ENCODE assay signal across 8 cellular contexts in genomic region chr3:184345678-184346144, GRCh38. TPM values are rescaled to one million over a fixed set of nuclear protein-coding genes. Genes with fewer than 3 reads are reported as not detected.
DNase-seq lines count a peak whose midpoint lies in the region; ATAC-seq and TF ChIP-seq lines count a peak whose summit lies in the region.

No MANE protein-coding gene starts in this region.

- no peaks in the 10 kb centered on the region for H3K27me3 ChIP-seq in mucosa of rectum (ENCODE audit: control insufficient read depth in 2 of 2, insufficient read depth in 2 of 2, low read length in 2 of 2)

- H3K9me3 Mint-ChIP-seq in activated CD4-positive, alpha-beta T cell treated with anti-CD3 and anti-CD28 coated beads, Interleukin-2, amount 10 ng/mL, durations not matched to agents 24 days and 14 days: no peaks in the 10 kb centered on the region

- peak overlapping the region; percentile 66 to 87 for H3K27ac ChIP-seq in mucosa of rectum (ENCODE audit: low read depth in 2 of 2, low read length in 2 of 2)

- H3K4me1 ChIP-seq in mucosa of rectum (ENCODE audit: control insufficient read depth in 2 of 2, insufficient read depth in 2 of 2, low read length in 2 of 2): peaks cover 6 to 16% of the 10 kb centered on the region in 2 donors

- TF ChIP-seq CTCF in epithelial cell of proximal tubule (conservative IDR thresholded peaks at IDR 0.05; ENCODE audit: low read depth, low read length): peak; percentile 67

- H3K4me3 ChIP-seq in epithelial cell of proximal tubule (ENCODE audit: low read depth, low read length) (no peak overlapping the region), mucosa of rectum (ENCODE audit: low read length in 2 of 2) (no peak overlapping the region)

- peaks cover 22 to 24% of the 10 kb centered on the region in 2 donors for H3K36me3 ChIP-seq in mucosa of rectum (ENCODE audit: control insufficient read depth in 2 of 2, insufficient read depth in 2 of 2, low read length in 2 of 2)

- no peaks in the 10 kb centered on the region for H3K27me3 Mint-ChIP-seq in activated CD4-positive, alpha-beta T cell treated with anti-CD3 and anti-CD28 coated beads, Interleukin-2, amount 10 ng/mL, durations not matched to agents 24 days and 14 days

- peak overlapping the region in 1 of 2 donors; percentile 52 for H3K9ac ChIP-seq in mucosa of rectum (ENCODE audit: low read depth in 1 of 2, low read length in 2 of 2)

- H3K9me3 ChIP-seq in mucosa of rectum (ENCODE audit: control insufficient read depth in 2 of 2, low read length in 2 of 2): no peaks in the 10 kb centered on the region

- ATAC-seq in HG03354 (IDR thresholded peaks at IDR 0.05; ENCODE audit: poor library complexity, severe bottlenecking, unreplicated experiment): no peak
- no peak for ATAC-seq in GM18502 (IDR thresholded peaks at IDR 0.05; ENCODE audit: poor library complexity, unreplicated experiment)

- no peak overlapping the region for H3K4me3 Mint-ChIP-seq in activated CD4-positive, alpha-beta T cell treated with anti-CD3 and anti-CD28 coated beads, Interleukin-2, amount 10 ng/mL, durations not matched to agents 24 days and 14 days

- peaks cover 6% of the 10 kb centered on the region for H3K36me3 Mint-ChIP-seq in activated CD4-positive, alpha-beta T cell treated with anti-CD3 and anti-CD28 coated beads, Interleukin-2, amount 10 ng/mL, durations not matched to agents 24 days and 14 days (ENCODE audit: low read depth)

- intact Hi-C loops in activated CD4-positive, alpha-beta T cell treated with anti-CD3 and anti-CD28 coated beads, Interleukin-2, amount 10 ng/mL, durations not matched to agents 24 days and 14 days (cut with micrococcal nuclease): no loop called here

- DNase-seq in activated CD4-positive, alpha-beta T cell treated with anti-CD3 and anti-CD28 coated beads, Interleukin-2, amount 10 ng/mL, durations not matched to agents 24 days and 14 days: peak; percentile 64
- no peak for DNase-seq in activated CD4-positive, alpha-beta T cell treated with anti-CD3 and anti-CD28 coated beads, Interleukin-2, amount 50 U/mL, for 4 hours
- peak; percentile 76 for DNase-seq in MV-4-11 (lab: John Stamatoyannopoulos, UW)
- DNase-seq in SKM-1 (lab: John Stamatoyannopoulos, UW; ENCODE audit: unreplicated experiment): peak; percentile 34
- DNase-seq in epithelial cell of proximal tubule (ENCODE audit: low read depth): peak; percentile 60

- H3K4me1 Mint-ChIP-seq in activated CD4-positive, alpha-beta T cell treated with anti-CD3 and anti-CD28 coated beads, Interleukin-2, amount 10 ng/mL, durations not matched to agents 24 days and 14 days: peaks cover 13% of the 10 kb centered on the region

- peak overlapping the region; percentile 51 for H3K27ac Mint-ChIP-seq in activated CD4-positive, alpha-beta T cell treated with anti-CD3 and anti-CD28 coated beads, Interleukin-2, amount 10 ng/mL, durations not matched to agents 24 days and 14 days

RNA-seq across cellular contexts. Expression of gene FAM131A, which starts 8.3 kb away (rescaled TPM):
- 8.6 and 8.7 TPM in 2 replicates for total RNA-seq in activated CD4-positive, alpha-beta T cell treated with anti-CD3 and anti-CD28 coated beads, Interleukin-2, amount 10 ng/mL, durations not matched to agents 24 days and 14 days
- total RNA-seq in epithelial cell of proximal tubule: 21.3 and 22.7 TPM in 2 replicates

RNA-seq across cellular contexts. Expression of gene CLCN2, which starts 15.7 kb away (rescaled TPM):
- 8.3 and 8.4 TPM in 2 replicates for total RNA-seq in activated CD4-positive, alpha-beta T cell treated with anti-CD3 and anti-CD28 coated beads, Interleukin-2, amount 10 ng/mL, durations not matched to agents 24 days and 14 days
- 4.2 and 5.2 TPM in 2 replicates for total RNA-seq in epithelial cell of proximal tubule

RNA-seq across cellular contexts. Expression of gene POLR2H, which starts 15.8 kb away (rescaled TPM):
- total RNA-seq in activated CD4-positive, alpha-beta T cell treated with anti-CD3 and anti-CD28 coated beads, Interleukin-2, amount 10 ng/mL, durations not matched to agents 24 days and 14 days: 159 and 161 TPM in 2 replicates
- 123 and 182 TPM in 2 replicates for total RNA-seq in epithelial cell of proximal tubule

RNA-seq across cellular contexts. Expression of gene EIF4G1, which starts 31.3 kb away (rescaled TPM):
- 680 and 700 TPM in 2 replicates for total RNA-seq in activated CD4-positive, alpha-beta T cell treated with anti-CD3 and anti-CD28 coated beads, Interleukin-2, amount 10 ng/mL, durations not matched to agents 24 days and 14 days
- total RNA-seq in epithelial cell of proximal tubule: 313 and 519 TPM in 2 replicates

RNA-seq across cellular contexts. Expression of gene THPO, which starts 32.3 kb away (rescaled TPM):
- not detected in 2 replicates for total RNA-seq in activated CD4-positive, alpha-beta T cell treated with anti-CD3 and anti-CD28 coated beads, Interleukin-2, amount 10 ng/mL, durations not matched to agents 24 days and 14 days
- not detected in 2 replicates for total RNA-seq in epithelial cell of proximal tubule

Comparison
In these comparisons a context has a peak if more than half of its experiments do, and no peak if none do; other contexts are left out.
1. DNase-seq: peak in activated CD4-positive, alpha-beta T cell treated with anti-CD3 and anti-CD28 coated beads, Interleukin-2, amount 10 ng/mL, durations not matched to agents 24 days and 14 days (single experiment), MV-4-11 (single experiment), SKM-1 (single experiment) and epithelial cell of proximal tubule (single experiment); none in activated CD4-positive, alpha-beta T cell treated with anti-CD3 and anti-CD28 coated beads, Interleukin-2, amount 50 U/mL, for 4 hours (0 of 2).